In the genomic region with DNA sequence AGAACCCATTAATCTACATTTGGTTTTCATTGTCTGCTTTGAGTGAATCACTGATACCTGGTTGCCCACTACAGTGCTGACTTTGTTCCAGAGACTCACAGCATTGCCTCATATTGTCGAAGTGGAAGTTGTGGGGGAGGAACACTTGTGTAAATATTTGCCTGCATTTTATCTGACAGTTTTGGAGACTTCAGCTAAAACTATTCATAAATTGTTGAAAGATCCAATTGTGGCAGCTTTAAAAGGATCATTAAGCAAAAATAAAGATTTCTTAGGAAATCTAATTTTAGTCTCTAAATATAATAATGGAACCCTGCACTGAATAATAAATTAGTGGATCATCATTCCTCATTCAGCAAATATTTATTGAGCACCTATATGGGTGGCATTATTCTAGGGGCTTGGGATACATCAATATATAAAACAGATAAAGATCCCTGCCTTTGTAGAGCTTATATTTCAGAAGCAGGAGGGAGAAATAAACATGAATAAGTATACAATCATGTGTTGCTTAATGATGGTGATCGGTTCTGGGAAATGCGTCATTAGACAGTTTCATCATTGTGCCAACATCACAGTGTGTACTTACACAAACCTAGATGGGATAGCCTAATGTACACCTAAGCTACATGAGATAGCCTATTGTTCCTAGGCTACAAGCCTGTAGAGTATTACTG, we compare ENCODE assay signal across 13 cellular contexts.
A peak's percentile ranks its signal among the peaks of the same experiment; 100 is the strongest.
DNase-seq lines count a peak whose midpoint lies in the region; ATAC-seq, FAIRE-seq and TF ChIP-seq lines count a peak whose summit lies in the region.
"Had no signal": no experiment of that assay in that cellular context is flagged by ENCODE, and none has a peak within 500 bp of the region (broad histone marks: within the 10 kb centered on the region; RNA-seq: fewer than 3 reads in every experiment).

No MANE protein-coding gene starts in this region.

- no peak for TF ChIP-seq EP300 in gastroesophageal sphincter (IDR thresholded peaks at IDR 0.05)

- H3K4me3 ChIP-seq in gastroesophageal sphincter: no peak overlapping the region
- H3K4me3 ChIP-seq: SJSA1 had no signal

- WGBS in gastroesophageal sphincter (ENCODE audit: low coverage in 1 of 2), 2 donors: 51 to 56% methylated on average over 3 of the region's 3 CpGs

- H3K4me1 Mint-ChIP-seq in osteocyte (ENCODE audit: unreplicated experiment): peaks cover 45% of the 10 kb centered on the region
- peaks cover 16% of the 10 kb centered on the region for H3K4me1 Mint-ChIP-seq in stimulated activated naive CD8-positive, alpha-beta T cell treated with anti-CD3 and anti-CD28 coated beads, Interleukin-15, amount 100 ng/mL, for 72 hours

- H3K9me3 ChIP-seq in gastroesophageal sphincter: no peaks in the 10 kb centered on the region
- H3K9me3 ChIP-seq: SJSA1 had no signal

- intact Hi-C loops in left colon (cut with DNase I, micrococcal nuclease): no loop called here

- H3K27me3 Mint-ChIP-seq in osteocyte (ENCODE audit: unreplicated experiment): no peaks in the 10 kb centered on the region
- no peaks in the 10 kb centered on the region for H3K27me3 Mint-ChIP-seq in stimulated activated naive CD8-positive, alpha-beta T cell treated with anti-CD3 and anti-CD28 coated beads, Interleukin-15, amount 100 ng/mL, for 72 hours

- TF ChIP-seq CTCF in osteocyte (IDR thresholded peaks at IDR 0.05) (no peak), gastroesophageal sphincter (IDR thresholded peaks at IDR 0.05) (no peak)

- H3K27ac ChIP-seq in epithelial cell of prostate (peak overlapping the region; percentile 87), gastroesophageal sphincter (no peak overlapping the region)
- H3K27ac ChIP-seq: KMS-11, SJSA1 had no signal

- H3K4me1 ChIP-seq in gastroesophageal sphincter: peaks cover 2 to 57% (median 21%) of the 10 kb centered on the region in 3 donors

- ATAC-seq in stimulated activated naive CD8-positive, alpha-beta T cell treated with anti-CD3 and anti-CD28 coated beads, Interleukin-15, amount 100 ng/mL, for 72 hours: no peak
- ATAC-seq in GM21529 (IDR thresholded peaks at IDR 0.05; ENCODE audit: unreplicated experiment) (no peak), left colon (no peak), gastroesophageal sphincter (no peak)

- TF ChIP-seq POLR2A in GM12891 (IDR thresholded peaks at IDR 0.05; ENCODE audit: low read depth, low read length) (no peak), gastroesophageal sphincter (IDR thresholded peaks at IDR 0.05) (no peak)

- no peaks in the 10 kb centered on the region for H3K9me3 Mint-ChIP-seq in osteocyte (ENCODE audit: unreplicated experiment)
- no peaks in the 10 kb centered on the region for H3K9me3 Mint-ChIP-seq in stimulated activated naive CD8-positive, alpha-beta T cell treated with anti-CD3 and anti-CD28 coated beads, Interleukin-15, amount 100 ng/mL, for 72 hours
- H3K9me3 Mint-ChIP-seq: H9, natural killer cell had no signal

- peak overlapping the region; percentile 1 for H3K27ac Mint-ChIP-seq in osteocyte (ENCODE audit: unreplicated experiment)
- H3K27ac Mint-ChIP-seq in stimulated activated naive CD8-positive, alpha-beta T cell treated with anti-CD3 and anti-CD28 coated beads, Interleukin-15, amount 100 ng/mL, for 72 hours: no peak overlapping the region
- H3K27ac Mint-ChIP-seq: natural killer cell had no signal

- H3K27me3 ChIP-seq in gastroesophageal sphincter: no peaks in the 10 kb centered on the region
- H3K27me3 ChIP-seq: SJSA1 had no signal

- no peak overlapping the region for H3K4me3 Mint-ChIP-seq in osteocyte (ENCODE audit: unreplicated experiment)
- H3K4me3 Mint-ChIP-seq in stimulated activated naive CD8-positive, alpha-beta T cell treated with anti-CD3 and anti-CD28 coated beads, Interleukin-15, amount 100 ng/mL, for 72 hours: no peak overlapping the region
- H3K4me3 Mint-ChIP-seq: H9, natural killer cell had no signal

- FAIRE-seq in GM12891 (lab: Jason Lieb, UNC): peak; percentile 40

- peaks cover 2% of the 10 kb centered on the region for H3K36me3 Mint-ChIP-seq in osteocyte (ENCODE audit: unreplicated experiment)
- H3K36me3 Mint-ChIP-seq: natural killer cell had no signal

- H3K36me3 ChIP-seq in gastroesophageal sphincter: no peaks in the 10 kb centered on the region
- H3K36me3 ChIP-seq: SJSA1 had no signal

- no peak for DNase-seq in GM12891 (ENCODE audit: insufficient read length, low spot score)
- DNase-seq in NCI-H748 treated with DMSO at 0.1 percent for 48 hours (lab: John Stamatoyannopoulos, UW): peak; percentile 90
- DNase-seq in epithelial cell of prostate (ENCODE audit: low read depth, low spot score): peak; percentile 90
- no peak for DNase-seq in osteocyte (ENCODE audit: extremely low spot score, unreplicated experiment)
- DNase-seq in stimulated activated naive CD8-positive, alpha-beta T cell treated with anti-CD3 and anti-CD28 coated beads, Interleukin-15, amount 100 ng/mL, for 72 hours: no peak
- no peak for DNase-seq in left colon
- DNase-seq: activated CD8-positive, alpha-beta memory T cell treated with anti-CD3 and anti-CD28 coated beads, Interleukin-2, amount 50 U/mL, for 48 hours; H9; natural killer cell had no signal

TF ChIP-seq in GM12891, 5 proteins besides CTCF, POLR2A, EP300 and RAD21:
- no peak for TF ChIP-seq POU2F2 (IDR thresholded peaks at IDR 0.05; ENCODE audit: low read depth, low read length)
- no peak for TF ChIP-seq TAF1 (IDR thresholded peaks at IDR 0.05; ENCODE audit: low read depth, low read length)
- TF ChIP-seq SPI1 (IDR thresholded peaks at IDR 0.05; ENCODE audit: low read depth, low read length): no peak
- TF ChIP-seq PAX5 (IDR thresholded peaks at IDR 0.05; ENCODE audit: insufficient read depth, low read length, severe bottlenecking): no peak
- TF ChIP-seq POLR2AphosphoS5 (IDR thresholded peaks at IDR 0.05; ENCODE audit: low read depth, low read length): no peak

Comparison
In these comparisons a context has a peak if more than half of its experiments do, and no peak if none do; other contexts are left out.
1. DNase-seq: peak in NCI-H748 treated with DMSO at 0.1 percent for 48 hours (single experiment) and epithelial cell of prostate (single experiment); none in GM12891 (single experiment), osteocyte (single experiment), stimulated activated naive CD8-positive, alpha-beta T cell treated with anti-CD3 and anti-CD28 coated beads, Interleukin-15, amount 100 ng/mL, for 72 hours (0 of 2) and left colon (0 of 2).